ENCODE assay signal across 17 cellular contexts in genomic region chr9:119811030-119811429, GRCh38.
A peak's percentile ranks its signal among the peaks of the same experiment; 100 is the strongest.
DNase-seq lines count a peak whose midpoint lies in the region; ATAC-seq and FAIRE-seq lines count a peak whose summit lies in the region.
"Had no signal": no experiment of that assay in that cellular context is flagged by ENCODE, and none has a peak within 500 bp of the region (broad histone marks: within the 10 kb centered on the region; RNA-seq: fewer than 3 reads in every experiment).

No MANE protein-coding gene starts in this region.

- DNase-seq in Right ventricle myocardium inferior (ENCODE audit: missing footprints) (no peak), cardiac septum (ENCODE audit: low spot score) (no peak), T1000 (lab: John Stamatoyannopoulos, UW) (peak; percentile 6), left cardiac atrium (no peak), urothelium cell line (ENCODE audit: low spot score) (peak; percentile 54), DMS114 treated with DMSO at 0.1 percent for 48 hours (lab: John Stamatoyannopoulos, UW; ENCODE audit: unreplicated experiment) (no peak)
- DNase-seq in activated CD8-positive, alpha-beta memory T cell treated with anti-CD3 and anti-CD28 coated beads for 24 hours = no peak
- DNase-seq: activated naive CD8-positive, alpha-beta T cell treated with anti-CD3 and anti-CD28 coated beads, Interleukin-2, amount 10 ng/mL, durations not matched to agents 7 days and 5 days; H7; NCI-H1417 treated with DMSO at 0.1 percent for 48 hours; NCI-H526 treated with DMSO at 0.1 percent for 48 hours had no signal

- FAIRE-seq in urothelium cell line (lab: Jason Lieb, UNC) = no peak
- FAIRE-seq: frontal cortex, GM12891, GM19239, HTR-8/SVneo had no signal

- peak; percentile 60 for ATAC-seq in Right ventricle myocardium inferior
- ATAC-seq in left cardiac atrium = peak; percentile 34 to 92
- no peak for ATAC-seq in HG03135 (IDR thresholded peaks at IDR 0.05; ENCODE audit: unreplicated experiment)
- ATAC-seq: left lobe of liver had no signal

- intact Hi-C loops in Right ventricle myocardium inferior (cut with DNase I) (no loop called here), cardiac septum (cut with DNase I) (no loop called here), left cardiac atrium (cut with DNase I) (no loop called here)

Comparison
In these comparisons a context has a peak if more than half of its experiments do, and no peak if none do; other contexts are left out.
1. DNase-seq: peak in T1000 (single experiment) and urothelium cell line (single experiment); none in Right ventricle myocardium inferior (single experiment), cardiac septum (single experiment), left cardiac atrium (single experiment), activated CD8-positive, alpha-beta memory T cell treated with anti-CD3 and anti-CD28 coated beads for 24 hours (single experiment) and DMS114 treated with DMSO at 0.1 percent for 48 hours (single experiment).